ENCODE assay signal across 24 cellular contexts in genomic region chr11:104148074-104148473, GRCh38. TPM values are rescaled to one million over a fixed set of nuclear protein-coding genes. Genes with fewer than 3 reads are reported as not detected.
DNase-seq lines count a peak whose midpoint lies in the region; ATAC-seq, FAIRE-seq and TF ChIP-seq lines count a peak whose summit lies in the region.
"Had no signal": no experiment of that assay in that cellular context is flagged by ENCODE, and none has a peak within 500 bp of the region (broad histone marks: within the 10 kb centered on the region; RNA-seq: fewer than 3 reads in every experiment).

No MANE protein-coding gene starts in this region.

- no peak for FAIRE-seq in GM19239 (lab: Jason Lieb, UNC)

- H3K27me3 ChIP-seq in right atrium auricular region (no peaks in the 10 kb centered on the region), aorta (ENCODE audit: control insufficient read depth in 1 of 2, insufficient read depth in 2 of 2, low read length in 1 of 2) (no peaks in the 10 kb centered on the region), lower lobe of right lung (ENCODE audit: low read depth) (no peaks in the 10 kb centered on the region), right lobe of liver (no peaks in the 10 kb centered on the region)
- H3K27me3 ChIP-seq: neural progenitor cell, SJCRH30, tibial artery had no signal

- peak; percentile 65 for ATAC-seq in Right ventricle myocardium inferior
- ATAC-seq in aorta (ENCODE audit: low FRiP score), result peak; percentile 33
- ATAC-seq in lower lobe of right lung, result no peak
- no peak for ATAC-seq in right lobe of liver
- ATAC-seq: activated CD8-positive, alpha-beta T cell treated with anti-CD3 and anti-CD28 coated beads, Interleukin-2, amount 10 ng/mL, durations not matched to agents 7 days and 5 days; activated naive CD4-positive, alpha-beta T cell treated with anti-CD3 and anti-CD28 coated beads, Interleukin-2, amount 50 U/mL, for 72 hours; activated T-cell treated with anti-CD3 and anti-CD28 coated beads, Interleukin-2, amount 50 U/mL, for 72 hours; CD8-positive, alpha-beta T cell had no signal

- DNase-seq in Right ventricle myocardium inferior (ENCODE audit: missing footprints) (no peak), right atrium auricular region (ENCODE audit: low spot score) (no peak), SK-N-MC (ENCODE audit: low read depth, low spot score) (no peak), fibroblast of mammary gland (ENCODE audit: low read depth) (peak; percentile 90), aorta (no peak), GM19239 (ENCODE audit: insufficient read length, low spot score) (no peak), lower lobe of right lung (no peak), right lobe of liver (no peak)
- DNase-seq: activated B cell treated with CpG ODN at 0.5 μM for 24 hours; activated CD8-positive, alpha-beta T cell treated with anti-CD3 and anti-CD28 coated beads, Interleukin-2, amount 10 ng/mL, durations not matched to agents 7 days and 5 days; activated T-cell treated with anti-CD3 and anti-CD28 coated beads, Interleukin-2, amount 50 U/mL, for 72 hours; CD8-positive, alpha-beta T cell; central memory CD4-positive, alpha-beta T cell; effector CD4-positive, alpha-beta T cell; H9; left cardiac atrium; NCI-H524 treated with DMSO at 0.1 percent for 48 hours; OCI-M1; SJCRH30; stimulated activated naive CD4-positive, alpha-beta T cell; tibial artery had no signal

- no peak overlapping the region for H3K9ac ChIP-seq in SK-N-MC (ENCODE audit: insufficient read length)
- H3K9ac ChIP-seq: neural progenitor cell had no signal

- no peak for TF ChIP-seq POLR2A in right lobe of liver (IDR thresholded peaks at IDR 0.05)

- no peaks in the 10 kb centered on the region for H3K36me3 ChIP-seq in right atrium auricular region
- no peaks in the 10 kb centered on the region for H3K36me3 ChIP-seq in SK-N-MC (ENCODE audit: insufficient read depth, low read length)
- H3K36me3 ChIP-seq in aorta (ENCODE audit: control insufficient read depth in 1 of 2, insufficient read depth in 2 of 2, low read length in 1 of 2), result no peaks in the 10 kb centered on the region
- H3K36me3 ChIP-seq in lower lobe of right lung, result no peaks in the 10 kb centered on the region
- H3K36me3 ChIP-seq in right lobe of liver, result no peaks in the 10 kb centered on the region
- H3K36me3 ChIP-seq: neural progenitor cell, SJCRH30, tibial artery had no signal

- intact Hi-C loops in Right ventricle myocardium inferior (cut with DNase I) (no loop called here), aorta (cut with DNase I) (no loop called here), lower lobe of right lung (cut with DNase I) (no loop called here), right lobe of liver (cut with DNase I) (no loop called here)

- H3K4me1 ChIP-seq in right atrium auricular region (no peaks in the 10 kb centered on the region), aorta (ENCODE audit: control insufficient read depth in 1 of 2, insufficient read depth in 2 of 2, low read length in 2 of 2) (no peaks in the 10 kb centered on the region), lower lobe of right lung (no peaks in the 10 kb centered on the region), right lobe of liver (no peaks in the 10 kb centered on the region)
- H3K4me1 ChIP-seq: neural progenitor cell, SJCRH30 had no signal

- TF ChIP-seq CTCF in right atrium auricular region (IDR thresholded peaks at IDR 0.05) (no peak), fibroblast of mammary gland (conservative IDR thresholded peaks at IDR 0.05; ENCODE audit: control insufficient read depth, insufficient read depth, low read depth, low read length) (no peak), lower lobe of right lung (IDR thresholded peaks at IDR 0.05) (no peak), right lobe of liver (IDR thresholded peaks at IDR 0.05) (no peak)

- H3K4me3 ChIP-seq in right atrium auricular region (no peak overlapping the region), SK-N-MC (peak overlapping the region; percentile 16; the same call in 1 of the 2 replicates), fibroblast of mammary gland (ENCODE audit: control insufficient read depth, low read depth, low read length) (no peak overlapping the region), aorta (ENCODE audit: low read length in 2 of 2) (no peak overlapping the region), lower lobe of right lung (no peak overlapping the region), right lobe of liver (no peak overlapping the region)
- H3K4me3 ChIP-seq: neural progenitor cell, SJCRH30, tibial artery had no signal

- 21 to 23% methylated on average over 2 of the region's 2 CpGs for WGBS in aorta, 2 donors
- WGBS in right lobe of liver (ENCODE audit: insufficient coverage, low coverage, low lambda C conversion rate, missing lambda C conversion rate), result 47% methylated on average over 2 of the region's 2 CpGs

- peaks cover 0 to 6% of the 10 kb centered on the region in 2 donors for H3K9me3 ChIP-seq in right atrium auricular region
- no peaks in the 10 kb centered on the region for H3K9me3 ChIP-seq in SK-N-MC (ENCODE audit: low read depth, low read length)
- no peaks in the 10 kb centered on the region for H3K9me3 ChIP-seq in aorta (ENCODE audit: control insufficient read depth, low read length)
- H3K9me3 ChIP-seq in lower lobe of right lung, result no peaks in the 10 kb centered on the region
- H3K9me3 ChIP-seq in right lobe of liver, result no peaks in the 10 kb centered on the region
- H3K9me3 ChIP-seq: SJCRH30 had no signal

- no peak overlapping the region for H3K27ac ChIP-seq in right atrium auricular region
- peak overlapping the region; percentile 42; the same call in 1 of the 2 replicates for H3K27ac ChIP-seq in SK-N-MC
- H3K27ac ChIP-seq in aorta (ENCODE audit: low read depth in 1 of 2, low read length in 2 of 2), result no peak overlapping the region
- no peak overlapping the region for H3K27ac ChIP-seq in lower lobe of right lung
- H3K27ac ChIP-seq in right lobe of liver, result no peak overlapping the region
- H3K27ac ChIP-seq: HL-60, neural progenitor cell, SJCRH30, tibial artery had no signal

RNA-seq across cellular contexts. Expression of gene PDGFD, which starts 15.9 kb away (rescaled TPM):
- 9.0 TPM for total RNA-seq in Right ventricle myocardium inferior
- total RNA-seq in right atrium auricular region, result 10 to 100 TPM; 14.4 to 27.8 TPM
- total RNA-seq in aorta, result 10 to 100 TPM; 47.7 to 66.5 TPM
- polyA plus RNA-seq in aorta, result 100 to 1,000 TPM in 1 of 2 donors, 10 to 100 TPM in 1; 66.5 to 115 TPM
- total RNA-seq in lower lobe of right lung, result 3.9 TPM
- 1 to 10 TPM in 5 of 6 experiments, under 1 TPM in 1; 0.84 to 1.6 (median 1.1) TPM for total RNA-seq in right lobe of liver
- total RNA-seq: activated naive CD4-positive, alpha-beta T cell treated with anti-CD3 and anti-CD28 coated beads, Interleukin-2, amount 50 U/mL, for 72 hours had no signal

Comparison
In these comparisons a context has a peak if more than half of its experiments do, and no peak if none do; other contexts are left out.
1. ATAC-seq: peak in Right ventricle myocardium inferior (single experiment) and aorta (single experiment); none in lower lobe of right lung (0 of 2) and right lobe of liver (0 of 4).